In genomic region chr22:41021039-41021654, GRCh38 we compare ENCODE assay signal across 8 cellular contexts.
DNase-seq lines count a peak whose midpoint lies in the region; ATAC-seq and TF ChIP-seq lines count a peak whose summit lies in the region.

No MANE protein-coding gene starts in this region.

- H3K27ac Mint-ChIP-seq in Caco-2 (ENCODE audit: unreplicated experiment) (peak overlapping the region; percentile 100), memory B cell (peak overlapping the region; percentile 28)

- TSS peak; percentile 58 for BruUV-seq in Caco-2 (replicated peaks; lab: Mats Ljungman, UMichigan)

- no peaks in the 10 kb centered on the region for H3K9me3 Mint-ChIP-seq in Caco-2 (ENCODE audit: unreplicated experiment)
- H3K9me3 Mint-ChIP-seq in memory B cell = no peaks in the 10 kb centered on the region

- WGBS in upper lobe of left lung, 2 donors = 26 to 35% methylated on average over 17 to 19 of the region's 20 CpGs

- no peak for TF ChIP-seq EP300 in upper lobe of left lung (IDR thresholded peaks at IDR 0.05)

- peak overlapping the region; percentile 8 for H3K27ac ChIP-seq in caudate nucleus (ENCODE audit: low read depth, low read length)
- H3K27ac ChIP-seq in upper lobe of left lung = peak overlapping the region; percentile 99

- H3K27me3 ChIP-seq in Caco-2 (replicated peaks; ENCODE audit: control insufficient read depth, insufficient read depth, low read length) (no peaks in the 10 kb centered on the region), MG63 (no peaks in the 10 kb centered on the region), upper lobe of left lung (no peaks in the 10 kb centered on the region)

- H3K27me3 Mint-ChIP-seq in Caco-2 (ENCODE audit: insufficient read depth, unreplicated experiment) (no peaks in the 10 kb centered on the region), memory B cell (no peaks in the 10 kb centered on the region)

- H3K4me3 ChIP-seq in Caco-2 (ENCODE audit: low read depth, low read length) (peak overlapping the region; percentile 81), MG63 (peak overlapping the region; percentile 67), upper lobe of left lung (peak overlapping the region; percentile 60 to 82 (median 76))

- ATAC-seq in memory B cell (ENCODE audit: low read depth) (no peak), upper lobe of left lung (ENCODE audit: low FRiP score in 2 of 2) (peak in 1 of 2 donors; percentile 66)

- H3K36me3 ChIP-seq in Caco-2 (ENCODE audit: control insufficient read depth, insufficient read depth, low read length) (no peaks in the 10 kb centered on the region), MG63 (no peaks in the 10 kb centered on the region), upper lobe of left lung (no peaks in the 10 kb centered on the region)

- TF ChIP-seq CTCF in Caco-2 (IDR thresholded peaks at IDR 0.05; ENCODE audit: insufficient read depth in 1 of 2, low read depth in 1 of 2, low read length in 1 of 2, severe bottlenecking in 1 of 2, unreplicated experiment in 1 of 2) (no peak), upper lobe of left lung (IDR thresholded peaks at IDR 0.05) (no peak)

- H3K9me3 ChIP-seq in Caco-2 = no peaks in the 10 kb centered on the region
- H3K9me3 ChIP-seq in MG63 = no peaks in the 10 kb centered on the region
- no peaks in the 10 kb centered on the region for H3K9me3 ChIP-seq in upper lobe of left lung

- H3K4me1 Mint-ChIP-seq in Caco-2 (ENCODE audit: low read depth, unreplicated experiment) = peaks cover 15% of the 10 kb centered on the region
- H3K4me1 Mint-ChIP-seq in memory B cell = peaks cover 15% of the 10 kb centered on the region

- H3K4me1 ChIP-seq in Caco-2 = peaks cover 4% of the 10 kb centered on the region; the same call in 1 of the 2 replicates
- H3K4me1 ChIP-seq in upper lobe of left lung = peaks cover 10 to 15% (median 12%) of the 10 kb centered on the region in 4 donors

- no peak for TF ChIP-seq POLR2A in upper lobe of left lung (IDR thresholded peaks at IDR 0.05)

- H3K4me3 Mint-ChIP-seq in Caco-2 (ENCODE audit: unreplicated experiment) = peak overlapping the region; percentile 99
- peak overlapping the region; percentile 99 for H3K4me3 Mint-ChIP-seq in memory B cell

- peak in 1 of 2 experiments; percentile 24 for DNase-seq in Caco-2
- DNase-seq in MG63 = no peak
- peak in 2 of 61 donors; percentile 2 to 39 for DNase-seq in caudate nucleus (lab: John Stamatoyannopoulos, UW)
- DNase-seq in memory B cell (ENCODE audit: low spot score in 2 of 2) = no peak
- DNase-seq in upper lobe of left lung = peak; percentile 36 to 69
- no peak for DNase-seq in HEK293T (ENCODE audit: extremely low spot score)
- no peak for DNase-seq in AG20443 (ENCODE audit: low spot score)
- DNase-seq in NCI-H345 treated with DMSO at 0.1 percent for 48 hours (lab: John Stamatoyannopoulos, UW; ENCODE audit: unreplicated experiment) = no peak

- CTCF ChIA-PET in Caco-2 (lab: Charles Lee) (interaction anchor here (0.5 kb wide), 1 partner anchor 100 kb away, joined by 6 read pairs; no protein-coding TSS in a partner anchor), HEK293T (lab: Yijun Ruan, JAX) (interaction anchor here (0.5 kb wide), 1 partner anchor 1506 kb away, joined by 7 read pairs; no protein-coding TSS in a partner anchor)

- H3K36me3 Mint-ChIP-seq in Caco-2 (ENCODE audit: insufficient read depth, unreplicated experiment) (peaks cover 25% of the 10 kb centered on the region), memory B cell (peaks cover 5% of the 10 kb centered on the region)

- POLR2A ChIA-PET in Caco-2 (lab: Charles Lee) (interaction anchor here (0.6 to 3.4 kb wide), 11 partner anchors 18 to 227 kb away, joined by 3 to 45 read pairs (median 7); partner anchors contain the start of genes EP300, RBX1 and ST13), HEK293T (lab: Yijun Ruan, JAX) (interaction anchor here (0.9 to 3.5 kb wide), 19 partner anchors 10 to 265 kb away, joined by 3 to 42 read pairs (median 5); partner anchors contain the start of genes EP300, RANGAP1, RBX1 and SLC25A17)

- intact Hi-C loops in Caco-2 (cut with micrococcal nuclease; ENCODE audit: unreplicated experiment) = no loop called here

TF ChIP-seq in HEK293T, 16 proteins besides CTCF, POLR2A, EP300 and RAD21:
- no peak for TF ChIP-seq ELF4 (IDR thresholded peaks at IDR 0.05)
- TF ChIP-seq SP1 (IDR thresholded peaks at IDR 0.05) = no peak
- no peak for TF ChIP-seq ZNF384 (IDR thresholded peaks at IDR 0.05)
- no peak for TF ChIP-seq FOXA1 (IDR thresholded peaks at IDR 0.05)
- TF ChIP-seq NFRKB (IDR thresholded peaks at IDR 0.05) = no peak
- no peak for TF ChIP-seq L3MBTL2 (conservative IDR thresholded peaks at IDR 0.05)

Comparison
In these comparisons a context has a peak if more than half of its experiments do, and no peak if none do; other contexts are left out.
1. DNase-seq: peak in upper lobe of left lung (2 of 2); none in MG63 (single experiment), memory B cell (0 of 2), HEK293T (single experiment), AG20443 (single experiment) and NCI-H345 treated with DMSO at 0.1 percent for 48 hours (single experiment).
2. Peak in every context shown above with its lines, with median percentiles within 50 percentile points of each other: H3K4me3 ChIP-seq.